ENCODE assay signal across 8 cellular contexts in genomic region chr12:122836027-122836921, GRCh38. TPM values are rescaled to one million over a fixed set of nuclear protein-coding genes. Genes with fewer than 3 reads are reported as not detected.
DNase-seq lines count a peak whose midpoint lies in the region; ATAC-seq and TF ChIP-seq lines count a peak whose summit lies in the region.

No MANE protein-coding gene starts in this region.

- H3K36me3 ChIP-seq in BJ (ENCODE audit: control insufficient read depth, insufficient read depth, low read length) (no peaks in the 10 kb centered on the region), muscle layer of duodenum (ENCODE audit: control insufficient read depth in 1 of 2, insufficient read depth in 2 of 2, low read length in 2 of 2) (no peaks in the 10 kb centered on the region), tibial nerve (no peaks in the 10 kb centered on the region)

- peak; percentile 64 for ATAC-seq in GM19035 (IDR thresholded peaks at IDR 0.05; ENCODE audit: unreplicated experiment)

- TF ChIP-seq POLR2A in NB4 (IDR thresholded peaks at IDR 0.05; ENCODE audit: extremely low read depth, insufficient read length): no peak
- no peak for TF ChIP-seq POLR2A in erythroblast (IDR thresholded peaks at IDR 0.05; ENCODE audit: low read length)
- no peak for TF ChIP-seq POLR2A in tibial nerve (IDR thresholded peaks at IDR 0.05)

- POLR2A ChIA-PET in BJ (lab: Charles Lee): interaction anchor here (0.5 kb wide), 1 partner anchor 22 kb away, joined by 5 read pairs; no protein-coding TSS in a partner anchor

- H3K9me3 ChIP-seq in muscle layer of duodenum (ENCODE audit: control insufficient read depth in 1 of 2, low read length in 2 of 2) (no peaks in the 10 kb centered on the region), tibial nerve (no peaks in the 10 kb centered on the region)

- H3K4me3 ChIP-seq in BJ (ENCODE audit: low read depth, low read length) (peak overlapping the region; percentile 68), NB4 (ENCODE audit: low read depth, low read length) (peak overlapping the region; percentile 58), muscle layer of duodenum (ENCODE audit: low read depth in 1 of 2, low read length in 2 of 2) (peak overlapping the region; percentile 71 to 91), tibial nerve (peak overlapping the region; percentile 39 to 71 (median 57))

- H3K27me3 ChIP-seq in BJ (ENCODE audit: control insufficient read depth, insufficient read depth, low read length): no peaks in the 10 kb centered on the region
- H3K27me3 ChIP-seq in muscle layer of duodenum (ENCODE audit: low read depth, low read length): no peaks in the 10 kb centered on the region
- H3K27me3 ChIP-seq in tibial nerve: no peaks in the 10 kb centered on the region

- H3K4me1 ChIP-seq in muscle layer of duodenum (ENCODE audit: control insufficient read depth in 1 of 2, insufficient read depth in 2 of 2, low read length in 2 of 2) (peaks cover 0 to 14% of the 10 kb centered on the region in 2 donors), tibial nerve (peaks cover 0 to 23% (median 8%) of the 10 kb centered on the region in 4 donors)

- DNase-seq in BJ (ENCODE audit: low read depth) (no peak), NB4 (ENCODE audit: low read depth) (peak; percentile 85), erythroblast (lab: John Stamatoyannopoulos, UW) (peak; percentile 40 to 50), tibial nerve (ENCODE audit: low spot score in 2 of 2) (no peak), NCI-H1048 (lab: John Stamatoyannopoulos, UW) (no peak)
- DNase-seq in activated CD8-positive, alpha-beta memory T cell treated with anti-CD3 and anti-CD28 coated beads, Interleukin-2, amount 50 U/mL, for 4 hours: peak; percentile 47

- 2 to 3% methylated on average over 38 to 42 of the region's 42 CpGs for WGBS in tibial nerve, 2 donors

- no peak for TF ChIP-seq EP300 in tibial nerve (IDR thresholded peaks at IDR 0.05)

- peak overlapping the region; percentile 35 for H3K27ac ChIP-seq in muscle layer of duodenum (ENCODE audit: low read length)
- H3K27ac ChIP-seq in tibial nerve: peak overlapping the region in 3 of 4 donors; percentile 0 to 86 (median 74)

- CTCF ChIA-PET in BJ (lab: Yijun Ruan, JAX): interaction anchor here (0.6 to 1.1 kb wide), 3 partner anchors 43 to 398 kb away, joined by 3 to 4 read pairs (median 3); no protein-coding TSS in a partner anchor

- TF ChIP-seq CTCF in BJ (IDR thresholded peaks at IDR 0.05; ENCODE audit: insufficient read depth, low read depth, low read length) (no peak), NB4 (IDR thresholded peaks at IDR 0.05; ENCODE audit: low read depth, low read length) (no peak), tibial nerve (IDR thresholded peaks at IDR 0.05) (no peak)

RNA-seq across cellular contexts. Expression of gene HIP1R, which starts 1.0 kb away (rescaled TPM):
- polyA plus RNA-seq in BJ (2011; rRNA removed): 5.7 and 12.8 TPM in 2 replicates
- 8.9 and 9.4 TPM in 2 replicates for polyA minus RNA-seq in BJ (2011; rRNA and poly(A)+ RNA removed)
- total RNA-seq in tibial nerve: 10 to 100 TPM; 10.3 to 22.5 (median 16.9) TPM

RNA-seq across cellular contexts. Expression of gene VPS37B, which starts 59.6 kb away (rescaled TPM):
- 17.0 and 18.1 TPM in 2 replicates for polyA plus RNA-seq in BJ (2011; rRNA removed)
- 11.3 and 11.4 TPM in 2 replicates for polyA minus RNA-seq in BJ (2011; rRNA and poly(A)+ RNA removed)
- 10 to 100 TPM; 24.5 to 28.4 (median 25.8) TPM for total RNA-seq in tibial nerve

Comparison
In these comparisons a context has a peak if more than half of its experiments do, and no peak if none do; other contexts are left out.
1. DNase-seq: peak in NB4 (single experiment), activated CD8-positive, alpha-beta memory T cell treated with anti-CD3 and anti-CD28 coated beads, Interleukin-2, amount 50 U/mL, for 4 hours (single experiment) and erythroblast (2 of 2); none in BJ (single experiment), tibial nerve (0 of 2) and NCI-H1048 (single experiment).
2. Peak in every context shown above with its lines, with median percentiles within 50 percentile points of each other: H3K4me3 ChIP-seq.